1 cellular context compared by ENCODE assay signal in genomic region chr6:28080381-28080630, GRCh38.
TF ChIP-seq lines count a peak whose summit lies in the region.

Gene ZNF165, plus strand, starts transcription at chr6:28080568. Its CDS starts 4,913 bp downstream, at chr6:28085481.

TF ChIP-seq in GM23338, 12 proteins besides CTCF, POLR2A, EP300 and RAD21:
- TF ChIP-seq POLR2AphosphoS5 (IDR thresholded peaks at IDR 0.05; ENCODE audit: low read depth), result peak; percentile 4; the same call in 1 of the 2 replicates
